Comparison of ENCODE assay signal across 8 cellular contexts in genomic region chr1:54488831-54489626, GRCh38. TPM values are rescaled to one million over a fixed set of nuclear protein-coding genes. Genes with fewer than 3 reads are reported as not detected.
DNase-seq lines count a peak whose midpoint lies in the region; ATAC-seq and TF ChIP-seq lines count a peak whose summit lies in the region.

No MANE protein-coding gene starts in this region.

- peak overlapping the region; percentile 75 for H3K4me3 Mint-ChIP-seq in activated CD8-positive, alpha-beta memory T cell treated with anti-CD3 and anti-CD28 coated beads, Interleukin-2, amount 10 ng/mL, durations not matched to agents 7 days and 5 days

- H3K4me3 ChIP-seq in ACC112 (ENCODE audit: low read depth, low read length) = peak overlapping the region; percentile 82
- H3K4me3 ChIP-seq in endocrine pancreas (ENCODE audit: control insufficient read depth, insufficient read depth, low read length) = peak overlapping the region; percentile 4
- H3K4me3 ChIP-seq in mesendoderm (ENCODE audit: low read length) = peak overlapping the region; percentile 29

- peaks cover 33% of the 10 kb centered on the region for H3K4me1 Mint-ChIP-seq in activated CD8-positive, alpha-beta memory T cell treated with anti-CD3 and anti-CD28 coated beads, Interleukin-2, amount 10 ng/mL, durations not matched to agents 7 days and 5 days

- peak overlapping the region; percentile 2 for H2BK5ac ChIP-seq in mesendoderm (ENCODE audit: low read length)

- peak overlapping the region; percentile 69 for H4K8ac ChIP-seq in mesendoderm (ENCODE audit: low read depth, low read length)

- no peaks in the 10 kb centered on the region for H3K36me3 ChIP-seq in ACC112 (ENCODE audit: insufficient read depth, low read length)
- H3K36me3 ChIP-seq in endocrine pancreas (ENCODE audit: control insufficient read depth, insufficient read depth, low read length) = no peaks in the 10 kb centered on the region
- H3K36me3 ChIP-seq in mesendoderm (ENCODE audit: control insufficient read depth, insufficient read depth, low read length) = no peaks in the 10 kb centered on the region

- no peak overlapping the region for H3K23ac ChIP-seq in mesendoderm (ENCODE audit: low read length)

- H3K36me3 Mint-ChIP-seq in activated CD8-positive, alpha-beta memory T cell treated with anti-CD3 and anti-CD28 coated beads, Interleukin-2, amount 10 ng/mL, durations not matched to agents 7 days and 5 days = no peaks in the 10 kb centered on the region

- H3K4me1 ChIP-seq in ACC112 (ENCODE audit: control insufficient read depth, insufficient read depth, low read length, unreplicated experiment) (peaks cover 4% of the 10 kb centered on the region), endocrine pancreas (ENCODE audit: control insufficient read depth, insufficient read depth, low read length) (no peaks in the 10 kb centered on the region), mesendoderm (ENCODE audit: control insufficient read depth, low read depth, low read length) (peaks cover 10% of the 10 kb centered on the region)

- peak overlapping the region; percentile 74 for H3K4ac ChIP-seq in mesendoderm (ENCODE audit: low read depth, low read length)

- peak overlapping the region; percentile 65 for H3K9ac ChIP-seq in endocrine pancreas (ENCODE audit: control insufficient read depth, insufficient read depth, low read length)
- peak overlapping the region; percentile 53 for H3K9ac ChIP-seq in mesendoderm (ENCODE audit: low read length)

- H3K27ac ChIP-seq in ACC112 (ENCODE audit: low read depth, low read length) = peak overlapping the region; percentile 68
- H3K27ac ChIP-seq in mesendoderm (ENCODE audit: low read depth, low read length) = peak overlapping the region; percentile 98

- no peak for TF ChIP-seq POLR2A in GM18505 (IDR thresholded peaks at IDR 0.05; ENCODE audit: borderline replicate concordance, extremely low read depth, insufficient read depth, insufficient read length)

- H3K27ac Mint-ChIP-seq in activated CD8-positive, alpha-beta memory T cell treated with anti-CD3 and anti-CD28 coated beads, Interleukin-2, amount 10 ng/mL, durations not matched to agents 7 days and 5 days = peak overlapping the region; percentile 76

- peak overlapping the region; percentile 78 for H3K18ac ChIP-seq in mesendoderm (ENCODE audit: low read length)

- peak overlapping the region; percentile 95 for H2AFZ ChIP-seq in ACC112 (ENCODE audit: low read length, unreplicated experiment)

- H4K5ac ChIP-seq in mesendoderm (ENCODE audit: low read length) = no peak overlapping the region

- ATAC-seq in GM18505 (IDR thresholded peaks at IDR 0.05; ENCODE audit: unreplicated experiment) (peak; percentile 65), HG03432 (IDR thresholded peaks at IDR 0.05; ENCODE audit: unreplicated experiment) (peak; percentile 70)
- ATAC-seq in activated CD8-positive, alpha-beta memory T cell treated with anti-CD3 and anti-CD28 coated beads, Interleukin-2, amount 10 ng/mL, durations not matched to agents 7 days and 5 days = peak; percentile 80

- H2BK120ac ChIP-seq in mesendoderm (ENCODE audit: low read depth, low read length) = peak overlapping the region; percentile 92

- H3K4me2 ChIP-seq in mesendoderm (ENCODE audit: low read length) = peak overlapping the region; percentile 6

- DNase-seq in NCI-H69 (lab: John Stamatoyannopoulos, UW) (peak; percentile 86), mesendoderm (peak; percentile 96)
- peak; percentile 73 for DNase-seq in activated CD8-positive, alpha-beta memory T cell treated with anti-CD3 and anti-CD28 coated beads, Interleukin-2, amount 10 ng/mL, durations not matched to agents 7 days and 5 days
- peak; percentile 56 for DNase-seq in stimulated activated CD8-positive, alpha-beta memory T cell treated with anti-CD3 and anti-CD28 coated beads, Interleukin-12 subunit alpha, Interleukin-12 subunit beta, amount 100 ng/mL, for 1 hour (ENCODE audit: low read depth)

- H2BK15ac ChIP-seq in mesendoderm (replicated peaks; ENCODE audit: low read depth) = peak overlapping the region; percentile 60

- H3K56ac ChIP-seq in mesendoderm (ENCODE audit: low read length) = peak overlapping the region; percentile 58

- no CpG with 5 or more reads among the region's 51 CpGs for WGBS in mesendoderm (ENCODE audit: extremely low coverage, insufficient coverage, low lambda C conversion rate)

- H3K9me3 Mint-ChIP-seq in activated CD8-positive, alpha-beta memory T cell treated with anti-CD3 and anti-CD28 coated beads, Interleukin-2, amount 10 ng/mL, durations not matched to agents 7 days and 5 days (ENCODE audit: low read depth) = no peaks in the 10 kb centered on the region

- peaks cover 45% of the 10 kb centered on the region for H3K27me3 Mint-ChIP-seq in activated CD8-positive, alpha-beta memory T cell treated with anti-CD3 and anti-CD28 coated beads, Interleukin-2, amount 10 ng/mL, durations not matched to agents 7 days and 5 days

- H3K27me3 ChIP-seq in ACC112 (ENCODE audit: insufficient read depth, low read length) (no peaks in the 10 kb centered on the region), endocrine pancreas (ENCODE audit: control insufficient read depth, insufficient read depth, low read length) (no peaks in the 10 kb centered on the region), mesendoderm (ENCODE audit: insufficient read depth, low read length, poor library complexity) (no peaks in the 10 kb centered on the region)

- CTCF ChIA-PET in activated CD8-positive, alpha-beta memory T cell treated with anti-CD3 and anti-CD28 coated beads, Interleukin-2, amount 10 ng/mL, durations not matched to agents 7 days and 5 days (lab: Charles Lee) = interaction anchor here (0.6 to 3.0 kb wide), 81 partner anchors 8 to 628 kb away, joined by 3 to 45 read pairs (median 4); partner anchors contain the start of genes CYB5RL, MRPL37, SSBP3 and TTC22

- H2AK5ac ChIP-seq in mesendoderm (ENCODE audit: low read length) = no peak overlapping the region

- no peaks in the 10 kb centered on the region for H3K79me1 ChIP-seq in mesendoderm (ENCODE audit: low read length)

- H3K9me3 ChIP-seq in endocrine pancreas (ENCODE audit: control insufficient read depth, low read length) = no peaks in the 10 kb centered on the region

- H3K79me2 ChIP-seq in ACC112 (ENCODE audit: control insufficient read depth, insufficient read depth, low read length, unreplicated experiment) (no peaks in the 10 kb centered on the region), mesendoderm (ENCODE audit: control insufficient read depth, insufficient read depth, low read length) (no peaks in the 10 kb centered on the region)

RNA-seq across cellular contexts. Expression of gene ACOT11, which starts 59.0 kb away (rescaled TPM):
- under 1 TPM; 0.58 to 0.96 TPM for total RNA-seq in activated CD8-positive, alpha-beta memory T cell treated with anti-CD3 and anti-CD28 coated beads, Interleukin-2, amount 10 ng/mL, durations not matched to agents 7 days and 5 days
- polyA plus RNA-seq in mesendoderm (2013, experiment 1 of 2) = 3.4 TPM
- polyA plus RNA-seq in mesendoderm (2013, experiment 2 of 2) = 3.5 TPM

Comparison
In these comparisons a context has a peak if more than half of its experiments do, and no peak if none do; other contexts are left out.
1. Peak in every context shown above with its lines: DNase-seq, ATAC-seq, H3K4me3 ChIP-seq and H3K27ac ChIP-seq.
2. H3K4me3 ChIP-seq: peak in every context shown above with its lines; median percentile 82 in ACC112; 29 in mesendoderm; 4 in endocrine pancreas.